Comparison of ENCODE assay signal across 19 cellular contexts in genomic region chr12:70399319-70399718, GRCh38. TPM values are rescaled to one million over a fixed set of nuclear protein-coding genes. Genes with fewer than 3 reads are reported as not detected.
"Had no signal": no experiment of that assay in that cellular context is flagged by ENCODE, and none has a peak within 500 bp of the region (broad histone marks: within the 10 kb centered on the region; RNA-seq: fewer than 3 reads in every experiment).

No MANE protein-coding gene starts in this region.

- H3K4me3 ChIP-seq: SJSA1, SK-N-MC had no signal

- FAIRE-seq: RCC 7860 had no signal

- H3K9me3 ChIP-seq: SJSA1 had no signal

- H3K4me1 ChIP-seq: SJSA1 had no signal

- H3K36me3 ChIP-seq: SJSA1 had no signal

- H3K4me2 ChIP-seq: KMS-11 had no signal

- DNase-seq: Kasumi-1, MV-4-11, NCI-H1092, NCI-H1105 treated with DMSO at 0.1 percent for 48 hours, NCI-H187, NCI-H2171, NCI-H226, NCI-H446, NCI-H510A, NCI-H524 treated with DMSO at 0.1 percent for 48 hours, NCI-H69, Right ventricle myocardium superior, RPMI8226, SIG-M5 had no signal

- H3K9ac ChIP-seq: KMS-11 had no signal

- H3K27me3 ChIP-seq: SJSA1 had no signal

- H3K27ac ChIP-seq: KMS-11, SJSA1, SK-N-MC had no signal

RNA-seq across cellular contexts. Expression of gene KCNMB4, which starts 33.2 kb away (rescaled TPM):
- total RNA-seq: MCF 10A had no signal
